ENCODE assay signal across 21 cellular contexts in genomic region chr4:185892165-185892564, GRCh38.
DNase-seq lines count a peak whose midpoint lies in the region; ATAC-seq, FAIRE-seq and TF ChIP-seq lines count a peak whose summit lies in the region.
"Had no signal": no experiment of that assay in that cellular context is flagged by ENCODE, and none has a peak within 500 bp of the region (broad histone marks: within the 10 kb centered on the region; RNA-seq: fewer than 3 reads in every experiment).

No MANE protein-coding gene starts in this region.

- no peak overlapping the region for H4K8ac ChIP-seq in neuronal stem cell (ENCODE audit: low read depth, low read length)

- intact Hi-C loops in HCT116 (cut with micrococcal nuclease): no loop called here

- H3K4me3 ChIP-seq in HCT116 (replicated peaks in 1 of 2; ENCODE audit: low read depth in 1 of 2, low read length in 2 of 2) (no peak overlapping the region), bronchial epithelial cell (ENCODE audit: low read depth, low read length) (no peak overlapping the region), small intestine (ENCODE audit: low read depth in 1 of 2, low read length in 2 of 2) (no peak overlapping the region), neuronal stem cell (ENCODE audit: low read length in 2 of 2) (no peak overlapping the region)
- H3K4me3 ChIP-seq: GM12878, GM23338, K562, Peyer's patch had no signal

- no peak overlapping the region for H3K9ac ChIP-seq in HCT116 (ENCODE audit: low read length)
- no peak overlapping the region for H3K9ac ChIP-seq in neuronal stem cell (ENCODE audit: low read depth, low read length, poor library complexity)

- H3K9me3 Mint-ChIP-seq in activated naive CD8-positive, alpha-beta T cell treated with anti-CD3 and anti-CD28 coated beads, Interleukin-2, amount 50 U/mL, for 24 hours: peaks cover 8% of the 10 kb centered on the region

- H2AK5ac ChIP-seq in neuronal stem cell (ENCODE audit: low read depth, low read length): no peak overlapping the region

- no peak overlapping the region for H4K91ac ChIP-seq in neuronal stem cell (ENCODE audit: low read depth, low read length, poor library complexity)

- no peak for TF ChIP-seq CTCF in HCT116 (IDR thresholded peaks at IDR 0.05 in 2 of 3, conservative IDR thresholded peaks at IDR 0.05 in 1 of 3; ENCODE audit: borderline replicate concordance in 1 of 3, insufficient read depth in 1 of 3, low read depth in 2 of 3, low read length in 2 of 3)
- TF ChIP-seq CTCF in bronchial epithelial cell (IDR thresholded peaks at IDR 0.05; ENCODE audit: insufficient read depth, low read length, severe bottlenecking): no peak

- no peak overlapping the region for H2BK12ac ChIP-seq in neuronal stem cell (ENCODE audit: low read length)

- 18 to 52% (median 29%) methylated on average over 2 of the region's 2 CpGs for WGBS in small intestine, 3 donors
- no CpG with 5 or more reads among the region's 2 CpGs for WGBS in neuronal stem cell (ENCODE audit: extremely low coverage in 2 of 2, insufficient read length in 2 of 2, insufficient replicate concordance in 1 of 2), 2 donors

- 0 out of 2 replicates have a peak, but pooled peaks have one; percentile 14 for TF ChIP-seq RAD21 in HCT116 (IDR thresholded peaks at IDR 0.05; ENCODE audit: low read depth)

- DNase-seq in HCT116 (ENCODE audit: low read depth, low spot score) (no peak), bronchial epithelial cell (ENCODE audit: low read depth) (peak; percentile 22), kidney glomerular epithelial cell (lab: John Stamatoyannopoulos, UW) (peak; percentile 13), small intestine (peak; percentile 39), DMS 273 (lab: John Stamatoyannopoulos, UW; ENCODE audit: unreplicated experiment) (no peak), neuronal stem cell (ENCODE audit: low spot score) (no peak)
- DNase-seq in activated naive CD8-positive, alpha-beta T cell treated with anti-CD3 and anti-CD28 coated beads, Interleukin-2, amount 50 U/mL, for 24 hours: no peak
- DNase-seq: AML-193; GF-D8; MV-4-11; NCI-H1694 treated with DMSO at 0.1 percent for 48 hours; NCI-H510A; NCI-H748 treated with DMSO at 0.1 percent for 48 hours; NK-92 treated with Interleukin-12 subunit alpha and Interleukin-12 subunit beta, amount 100 ng/mL, for 24 hours; Peyer's patch had no signal

- H3K4me2 ChIP-seq in HCT116 (ENCODE audit: low read length) (no peak overlapping the region), neuronal stem cell (ENCODE audit: insufficient read depth, low read length, poor library complexity, severe bottlenecking) (no peak overlapping the region)
- H3K4me2 ChIP-seq: GM23338 had no signal

- no peak overlapping the region for H3K14ac ChIP-seq in neuronal stem cell (ENCODE audit: low read length)

- RAD21 ChIA-PET in HCT116 (lab: Charles Lee; ENCODE audit: low non-redundant PET in 1 of 2, low total read pairs in 2 of 2, uncharacterized antibody in 2 of 2, unreplicated experiment in 2 of 2): no interaction called here

- H3K4me1 Mint-ChIP-seq in activated naive CD8-positive, alpha-beta T cell treated with anti-CD3 and anti-CD28 coated beads, Interleukin-2, amount 50 U/mL, for 24 hours: no peaks in the 10 kb centered on the region

- H3K27me3 ChIP-seq in HCT116 (ENCODE audit: insufficient read depth, low read length) (no peaks in the 10 kb centered on the region), bronchial epithelial cell (ENCODE audit: control insufficient read depth, insufficient read depth, low read length) (no peaks in the 10 kb centered on the region), small intestine (ENCODE audit: control insufficient read depth in 2 of 2, insufficient read depth in 2 of 2, low read length in 2 of 2) (no peaks in the 10 kb centered on the region), neuronal stem cell (ENCODE audit: control insufficient read depth in 3 of 3, insufficient read depth in 3 of 3, low read depth in 1 of 3, low read length in 3 of 3) (no peaks in the 10 kb centered on the region)
- H3K27me3 ChIP-seq: Peyer's patch had no signal

- TF ChIP-seq POLR2A in HCT116 (IDR thresholded peaks at IDR 0.05; ENCODE audit: borderline replicate concordance, extremely low read depth, insufficient read depth, insufficient read length): no peak

- CTCF ChIA-PET in HCT116 (lab: Charles Lee): no interaction called here

- no peaks in the 10 kb centered on the region for H3K4me1 ChIP-seq in HCT116 (ENCODE audit: control insufficient read depth in 1 of 2, insufficient read depth in 2 of 2, low read length in 2 of 2)
- H3K4me1 ChIP-seq in small intestine (ENCODE audit: control insufficient read depth in 2 of 2, insufficient read depth in 1 of 2, low read depth in 1 of 2, low read length in 1 of 2): no peaks in the 10 kb centered on the region
- no peaks in the 10 kb centered on the region for H3K4me1 ChIP-seq in neuronal stem cell (ENCODE audit: control insufficient read depth in 2 of 2, insufficient read depth in 1 of 2, low read depth in 1 of 2, low read length in 2 of 2)
- H3K4me1 ChIP-seq: Peyer's patch had no signal

- H3K9me3 ChIP-seq in HCT116 (ENCODE audit: control insufficient read depth in 1 of 2, insufficient read depth in 1 of 2, low read depth in 1 of 2, low read length in 2 of 2) (no peaks in the 10 kb centered on the region), small intestine (ENCODE audit: control insufficient read depth, low read depth) (no peaks in the 10 kb centered on the region), neuronal stem cell (replicated peaks in 1 of 2; ENCODE audit: control insufficient read depth in 2 of 2, insufficient read depth in 1 of 2, low read depth in 1 of 2, low read length in 2 of 2) (peaks cover 9 to 14% of the 10 kb centered on the region in 2 donors)
- H3K9me3 ChIP-seq: Peyer's patch had no signal

- ATAC-seq in HCT116: no peak
- no peak for ATAC-seq in activated naive CD8-positive, alpha-beta T cell treated with anti-CD3 and anti-CD28 coated beads, Interleukin-2, amount 50 U/mL, for 24 hours
- ATAC-seq: GM12878, GM23338, K562, Right ventricle myocardium inferior had no signal

- H3K36me3 ChIP-seq in HCT116 (ENCODE audit: control insufficient read depth in 1 of 2, insufficient read depth in 2 of 2, low read length in 2 of 2) (no peaks in the 10 kb centered on the region), bronchial epithelial cell (ENCODE audit: control insufficient read depth, insufficient read depth, low read length) (no peaks in the 10 kb centered on the region), small intestine (ENCODE audit: control insufficient read depth in 2 of 2, insufficient read depth in 2 of 2, low read length in 2 of 2) (no peaks in the 10 kb centered on the region), neuronal stem cell (replicated peaks in 1 of 2; ENCODE audit: control insufficient read depth in 2 of 2, insufficient read depth in 2 of 2, low read length in 2 of 2) (no peaks in the 10 kb centered on the region)
- H3K36me3 ChIP-seq: Peyer's patch had no signal

- BruUV-seq in HCT116 (replicated peaks; lab: Mats Ljungman, UMichigan): no TSS peak

- H2AFZ ChIP-seq in HCT116 (ENCODE audit: low read depth, low read length, poor library complexity, severe bottlenecking) (no peak overlapping the region), neuronal stem cell (ENCODE audit: low read length) (no peak overlapping the region)
- H2AFZ ChIP-seq: GM23338 had no signal

- no peak overlapping the region for H2BK15ac ChIP-seq in neuronal stem cell (ENCODE audit: low read length)

- FAIRE-seq in bronchial epithelial cell (lab: Jason Lieb, UNC) (no peak), small intestine (lab: Jason Lieb, UNC) (no peak)
- FAIRE-seq: GM12878, GM19239, K562 had no signal

- no peak overlapping the region for H3K18ac ChIP-seq in neuronal stem cell (ENCODE audit: low read length)

- H2BK120ac ChIP-seq in neuronal stem cell (ENCODE audit: low read depth, low read length): no peak overlapping the region

- H3K9me2 ChIP-seq in HCT116 (ENCODE audit: insufficient read depth): no peaks in the 10 kb centered on the region

- H3K4ac ChIP-seq in neuronal stem cell (ENCODE audit: low read length): no peak overlapping the region

- no peaks in the 10 kb centered on the region for H3K36me3 Mint-ChIP-seq in activated naive CD8-positive, alpha-beta T cell treated with anti-CD3 and anti-CD28 coated beads, Interleukin-2, amount 50 U/mL, for 24 hours (ENCODE audit: low read depth)
- H3K36me3 Mint-ChIP-seq: CD14-positive monocyte had no signal

- H3K27me3 Mint-ChIP-seq in activated naive CD8-positive, alpha-beta T cell treated with anti-CD3 and anti-CD28 coated beads, Interleukin-2, amount 50 U/mL, for 24 hours: peaks cover 5% of the 10 kb centered on the region

- no peak overlapping the region for H3K27ac Mint-ChIP-seq in activated naive CD8-positive, alpha-beta T cell treated with anti-CD3 and anti-CD28 coated beads, Interleukin-2, amount 50 U/mL, for 24 hours
- H3K27ac Mint-ChIP-seq: CD14-positive monocyte, GM23338 had no signal

- H3K23ac ChIP-seq in neuronal stem cell (ENCODE audit: low read depth, low read length, poor library complexity): no peak overlapping the region

- POLR2A ChIA-PET in HCT116 (lab: Charles Lee): no interaction called here

- H2BK5ac ChIP-seq in neuronal stem cell (ENCODE audit: low read length): no peak overlapping the region

- H3K79me1 ChIP-seq in neuronal stem cell (ENCODE audit: low read depth, low read length): no peaks in the 10 kb centered on the region

- no peaks in the 10 kb centered on the region for H3K79me2 ChIP-seq in HCT116 (ENCODE audit: insufficient read depth, low read length)

- H4K20me1 ChIP-seq in HCT116 (ENCODE audit: insufficient read depth): no peaks in the 10 kb centered on the region

- no peak overlapping the region for H3K27ac ChIP-seq in HCT116 (ENCODE audit: low read depth, low read length)
- no peak overlapping the region for H3K27ac ChIP-seq in small intestine (ENCODE audit: low read depth in 1 of 2, low read length in 1 of 2)
- no peak overlapping the region for H3K27ac ChIP-seq in neuronal stem cell (replicated peaks; ENCODE audit: low read length)
- H3K27ac ChIP-seq: Peyer's patch had no signal

- no peak overlapping the region for H3K4me3 Mint-ChIP-seq in activated naive CD8-positive, alpha-beta T cell treated with anti-CD3 and anti-CD28 coated beads, Interleukin-2, amount 50 U/mL, for 24 hours
- H3K4me3 Mint-ChIP-seq: CD14-positive monocyte, GM23338 had no signal

Comparison
In these comparisons a context has a peak if more than half of its experiments do, and no peak if none do; other contexts are left out.
1. DNase-seq: peak in bronchial epithelial cell (single experiment), kidney glomerular epithelial cell (single experiment) and small intestine (single experiment); none in HCT116 (single experiment), DMS 273 (single experiment), activated naive CD8-positive, alpha-beta T cell treated with anti-CD3 and anti-CD28 coated beads, Interleukin-2, amount 50 U/mL, for 24 hours (single experiment) and neuronal stem cell (single experiment).